ENCODE assay signal across 2 cellular contexts in the genomic region with DNA sequence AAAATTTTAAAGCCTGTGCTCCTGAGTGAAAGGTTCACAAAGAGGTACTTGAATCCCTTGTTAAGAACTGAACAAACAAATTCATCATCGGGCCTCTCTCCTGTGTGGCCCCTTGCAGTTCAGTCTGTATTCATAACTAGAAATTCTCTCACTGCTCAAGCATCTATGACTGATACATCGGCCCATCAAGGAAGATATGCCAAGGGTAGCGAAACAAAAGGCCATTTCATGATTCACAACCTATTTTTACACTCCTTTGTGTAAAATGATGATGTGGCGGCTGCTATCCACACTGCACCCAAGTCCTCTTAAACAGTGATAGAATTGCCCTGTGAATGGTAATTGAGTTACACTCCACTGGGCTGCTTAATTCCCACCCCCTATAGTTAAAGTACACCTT.
A peak's percentile ranks its signal among the peaks of the same experiment; 100 is the strongest.
TF ChIP-seq lines count a peak whose summit lies in the region.

No MANE protein-coding gene starts in this region.

TF ChIP-seq in SK-N-SH, 30 proteins besides CTCF, POLR2A, EP300 and RAD21 (continued from another document):
- TF ChIP-seq, protein P1, sequence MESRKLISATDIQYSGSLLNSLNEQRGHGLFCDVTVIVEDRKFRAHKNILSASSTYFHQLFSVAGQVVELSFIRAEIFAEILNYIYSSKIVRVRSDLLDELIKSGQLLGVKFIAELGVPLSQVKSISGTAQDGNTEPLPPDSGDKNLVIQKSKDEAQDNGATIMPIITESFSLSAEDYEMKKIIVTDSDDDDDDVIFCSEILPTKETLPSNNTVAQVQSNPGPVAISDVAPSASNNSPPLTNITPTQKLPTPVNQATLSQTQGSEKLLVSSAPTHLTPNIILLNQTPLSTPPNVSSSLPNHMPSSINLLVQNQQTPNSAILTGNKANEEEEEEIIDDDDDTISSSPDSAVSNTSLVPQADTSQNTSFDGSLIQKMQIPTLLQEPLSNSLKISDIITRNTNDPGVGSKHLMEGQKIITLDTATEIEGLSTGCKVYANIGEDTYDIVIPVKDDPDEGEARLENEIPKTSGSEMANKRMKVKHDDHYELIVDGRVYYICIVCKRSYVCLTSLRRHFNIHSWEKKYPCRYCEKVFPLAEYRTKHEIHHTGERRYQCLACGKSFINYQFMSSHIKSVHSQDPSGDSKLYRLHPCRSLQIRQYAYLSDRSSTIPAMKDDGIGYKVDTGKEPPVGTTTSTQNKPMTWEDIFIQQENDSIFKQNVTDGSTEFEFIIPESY (IDR thresholded peaks at IDR 0.05; ENCODE audit: borderline replicate concordance, low read depth), result no peak
- TF ChIP-seq YY1 (IDR thresholded peaks at IDR 0.05; ENCODE audit: low read depth), result no peak
- no peak for TF ChIP-seq GABPA (IDR thresholded peaks at IDR 0.05; ENCODE audit: low read depth)
- no peak for TF ChIP-seq TCF12 (IDR thresholded peaks at IDR 0.05)
- TF ChIP-seq, protein P2, sequence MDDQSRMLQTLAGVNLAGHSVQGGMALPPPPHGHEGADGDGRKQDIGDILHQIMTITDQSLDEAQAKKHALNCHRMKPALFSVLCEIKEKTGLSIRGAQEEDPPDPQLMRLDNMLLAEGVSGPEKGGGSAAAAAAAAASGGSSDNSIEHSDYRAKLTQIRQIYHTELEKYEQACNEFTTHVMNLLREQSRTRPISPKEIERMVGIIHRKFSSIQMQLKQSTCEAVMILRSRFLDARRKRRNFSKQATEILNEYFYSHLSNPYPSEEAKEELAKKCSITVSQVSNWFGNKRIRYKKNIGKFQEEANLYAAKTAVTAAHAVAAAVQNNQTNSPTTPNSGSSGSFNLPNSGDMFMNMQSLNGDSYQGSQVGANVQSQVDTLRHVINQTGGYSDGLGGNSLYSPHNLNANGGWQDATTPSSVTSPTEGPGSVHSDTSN (IDR thresholded peaks at IDR 0.05), result peak; percentile 81

TF ChIP-seq in WTC11, 78 proteins besides CTCF, POLR2A, EP300 and RAD21 (continued from another document):
- TF ChIP-seq ZNF396 (CRISPR knock-in tag; IDR thresholded peaks at IDR 0.05; ENCODE audit: borderline replicate concordance) (no peak), NR3C1 (CRISPR knock-in tag; conservative IDR thresholded peaks at IDR 0.05; ENCODE audit: low read depth) (no peak)
TF ChIP-seq in WTC11: peak in this region for 0.
